ENCODE assay signal across 8 cellular contexts in the genomic region with DNA sequence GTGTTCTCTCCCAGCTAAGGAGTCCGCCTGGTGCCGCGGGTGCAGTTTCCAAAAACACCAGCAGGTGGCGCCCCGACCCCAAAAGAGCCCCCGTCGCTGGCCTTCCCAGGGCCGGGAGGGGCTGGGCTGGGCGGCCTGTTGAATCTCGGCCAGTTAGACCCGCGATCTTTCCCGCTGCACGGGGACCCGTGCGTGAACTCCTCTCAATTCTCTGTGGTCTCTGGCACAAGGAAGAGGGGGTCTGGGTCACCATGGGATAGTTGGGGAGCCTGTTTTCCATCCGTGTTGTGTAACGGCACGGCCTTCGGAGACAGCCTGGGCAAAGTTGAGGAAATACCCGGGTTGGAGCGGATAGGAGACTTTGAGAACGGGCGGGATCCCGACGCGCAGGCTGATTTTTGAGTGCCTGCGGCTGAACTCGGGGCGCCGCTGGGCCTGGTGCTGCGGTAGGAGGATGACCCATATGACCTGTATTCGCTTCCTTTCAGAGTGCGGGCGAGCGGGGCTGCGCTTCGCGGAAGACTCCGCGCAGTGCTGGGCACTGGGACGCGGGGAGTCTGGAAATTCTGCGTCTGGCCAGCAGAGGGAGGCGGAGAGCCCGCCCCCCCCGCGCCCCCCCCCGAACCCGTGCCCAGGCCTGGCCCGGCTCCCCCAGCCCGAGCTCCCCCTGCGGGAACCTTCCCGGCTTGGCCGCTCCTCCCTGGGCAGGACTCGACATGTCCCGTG.
DNase-seq lines count a peak whose midpoint lies in the region; ATAC-seq lines count a peak whose summit lies in the region.

No MANE protein-coding gene starts in this region.

- H3K4me1 ChIP-seq in neuron (ENCODE audit: insufficient read depth, low read length), result peaks cover 9% of the 10 kb centered on the region

- peak overlapping the region; percentile 54 for H3K4me3 ChIP-seq in neuron (ENCODE audit: low read length)

- ATAC-seq in GM21576 (IDR thresholded peaks at IDR 0.05; ENCODE audit: unreplicated experiment), result peak; percentile 57

- H3K9me3 ChIP-seq in neuron (ENCODE audit: low read length), result no peaks in the 10 kb centered on the region

- DNase-seq in DMS 273 (lab: John Stamatoyannopoulos, UW; ENCODE audit: unreplicated experiment) (peak; percentile 94), KG1 (lab: John Stamatoyannopoulos, UW) (peak; percentile 9), SHP77 (lab: John Stamatoyannopoulos, UW) (peak; percentile 82 to 89), foreskin melanocyte (peak; percentile 80), stromal cell of bone marrow (ENCODE audit: low read depth) (peak; percentile 54)
- DNase-seq in activated gamma-delta T cell treated with anti-CD3 and anti-CD28 coated beads, Interleukin-2, amount 50 U/mL, for 16 hours (ENCODE audit: low read depth), result peak; percentile 80

- H3K36me3 ChIP-seq in neuron (ENCODE audit: insufficient read depth, low read length), result no peaks in the 10 kb centered on the region

- no peaks in the 10 kb centered on the region for H3K27me3 ChIP-seq in neuron (ENCODE audit: insufficient read depth, low read length)

- peak overlapping the region; percentile 77 for H2AFZ ChIP-seq in neuron (ENCODE audit: low read depth, low read length)

Comparison
In these comparisons a context has a peak if more than half of its experiments do, and no peak if none do; other contexts are left out.
1. Peak in every context shown above with its lines: DNase-seq, ATAC-seq and H3K4me3 ChIP-seq.
2. DNase-seq: peak in every context shown above with its lines; median percentile 94 in DMS 273; 86 in SHP77; 80 in activated gamma-delta T cell treated with anti-CD3 and anti-CD28 coated beads, Interleukin-2, amount 50 U/mL, for 16 hours; 80 in foreskin melanocyte; 54 in stromal cell of bone marrow; 9 in KG1.